In genomic region chr3:44729384-44729910, GRCh38 we compare ENCODE assay signal across 8 cellular contexts. TPM values are rescaled to one million over a fixed set of nuclear protein-coding genes. Genes with fewer than 3 reads are reported as not detected.
DNase-seq lines count a peak whose midpoint lies in the region; ATAC-seq and TF ChIP-seq lines count a peak whose summit lies in the region.

ZNF501 (plus strand) TSS chr3:44729635; CDS start chr3:44734422, 4,787 bp downstream.

- H3K4me2 ChIP-seq in osteoblast (ENCODE audit: insufficient read depth, low read length) = peak within 1 kb of the TSS; percentile 74

- H3K27me3 ChIP-seq in BE2C = no peaks in the 10 kb centered on the region
- H3K27me3 ChIP-seq in SJCRH30 = no peaks in the 10 kb centered on the region
- H3K27me3 ChIP-seq in osteoblast (ENCODE audit: insufficient read depth, low read length) = no peaks in the 10 kb centered on the region
- H3K27me3 ChIP-seq in suprapubic skin = no peaks in the 10 kb centered on the region

- H3K4me1 ChIP-seq in BE2C (no peaks in the 10 kb centered on the region), SJCRH30 (no peaks in the 10 kb centered on the region), osteoblast (ENCODE audit: insufficient read depth, low read length) (no peaks in the 10 kb centered on the region), suprapubic skin (peaks cover 16% of the 10 kb centered on the region)

- H3K27ac Mint-ChIP-seq in activated naive CD8-positive, alpha-beta T cell = peak within 1 kb of the TSS; percentile 86

- intact Hi-C loops in Right ventricle myocardium inferior (cut with DNase I) = loop anchor here (2.0 kb wide), 1 partner anchor 17 kb away; the partner anchor contains the start of gene ZNF502

- ATAC-seq in GM19372 (IDR thresholded peaks at IDR 0.05; ENCODE audit: low read depth, unreplicated experiment) (peak; percentile 90), Right ventricle myocardium inferior (peak; percentile 99)

- TF ChIP-seq POLR2A in suprapubic skin (IDR thresholded peaks at IDR 0.05) = no peak

- H3K4me1 Mint-ChIP-seq in activated naive CD8-positive, alpha-beta T cell (ENCODE audit: low read depth) = peaks cover 16% of the 10 kb centered on the region

- under 1% methylated on average over 27 of the region's 46 CpGs for WGBS in suprapubic skin

- no peak for TF ChIP-seq EP300 in suprapubic skin (IDR thresholded peaks at IDR 0.05)

- H3K36me3 Mint-ChIP-seq in activated naive CD8-positive, alpha-beta T cell = peaks cover 51% of the 10 kb centered on the region

- H3K4me3 ChIP-seq in BE2C (ENCODE audit: low read depth, low read length) (peak within 1 kb of the TSS; percentile 73), SJCRH30 (peak within 1 kb of the TSS; percentile 52), osteoblast (ENCODE audit: insufficient read depth, low read length) (peak within 1 kb of the TSS; percentile 80), suprapubic skin (peak within 1 kb of the TSS; percentile 72)

- H3K27ac ChIP-seq in SJCRH30 (no peak within 1 kb of the TSS), osteoblast (ENCODE audit: low read depth, low read length) (peak within 1 kb of the TSS; percentile 56), suprapubic skin (no peak within 1 kb of the TSS)

- TF ChIP-seq CTCF in BE2C (IDR thresholded peaks at IDR 0.05; ENCODE audit: low read depth, low read length) = no peak
- no peak for TF ChIP-seq CTCF in osteoblast (IDR thresholded peaks at IDR 0.05; ENCODE audit: extremely low read depth, low read depth, low read length)
- no peak for TF ChIP-seq CTCF in suprapubic skin (IDR thresholded peaks at IDR 0.05)

- DNase-seq in BE2C (peak; percentile 90), HuH-7 (ENCODE audit: low spot score) (peak; percentile 94), SJCRH30 (peak; percentile 57 to 63), Right ventricle myocardium inferior (ENCODE audit: missing footprints) (peak; percentile 98), osteoblast (ENCODE audit: insufficient read length, low spot score, missing footprints) (peak; percentile 93), suprapubic skin (ENCODE audit: low spot score in 2 of 2) (peak; percentile 96)

- H4K20me1 ChIP-seq in osteoblast (ENCODE audit: insufficient read depth, low read length) = no peaks in the 10 kb centered on the region

- H3K27me3 Mint-ChIP-seq in activated naive CD8-positive, alpha-beta T cell = no peaks in the 10 kb centered on the region

- peak within 1 kb of the TSS; percentile 94 for H3K4me3 Mint-ChIP-seq in activated naive CD8-positive, alpha-beta T cell

- H3K9me3 ChIP-seq in BE2C (no peaks in the 10 kb centered on the region), SJCRH30 (replicated peaks) (peaks cover 13% of the 10 kb centered on the region), osteoblast (ENCODE audit: low read depth, low read length) (peaks cover 35% of the 10 kb centered on the region), suprapubic skin (peaks cover 53% of the 10 kb centered on the region)

- peaks cover 29% of the 10 kb centered on the region for H3K9me3 Mint-ChIP-seq in activated naive CD8-positive, alpha-beta T cell (ENCODE audit: low read depth)

- H3K79me2 ChIP-seq in osteoblast (ENCODE audit: insufficient read depth, low read length) = no peaks in the 10 kb centered on the region

- H2AFZ ChIP-seq in osteoblast (ENCODE audit: low read length) = peak within 1 kb of the TSS; percentile 94

- H3K36me3 ChIP-seq in BE2C (no peaks in the 10 kb centered on the region), SJCRH30 (no peaks in the 10 kb centered on the region), osteoblast (ENCODE audit: insufficient read depth, low read length) (peaks cover 28% of the 10 kb centered on the region), suprapubic skin (peaks cover 35% of the 10 kb centered on the region)

RNA-seq across cellular contexts. Expression of gene ZNF501, which starts in this region (rescaled TPM):
- polyA plus RNA-seq in BE2C (2012; ENCODE audit: insufficient read depth, insufficient read length, low read depth) = 8.5 TPM
- total RNA-seq in SJCRH30 (2014; rRNA removed; shearing (Covaris generic)) = 0.76 and 1.8 TPM in 2 replicates
- 5.4 TPM for total RNA-seq in Right ventricle myocardium inferior
- 6.5 and 7.2 TPM in 2 replicates for total RNA-seq in osteoblast
- 1 to 10 TPM; 1.4 to 4.0 (median 2.3) TPM for total RNA-seq in suprapubic skin
